8 cellular contexts compared by ENCODE assay signal in the genomic region with DNA sequence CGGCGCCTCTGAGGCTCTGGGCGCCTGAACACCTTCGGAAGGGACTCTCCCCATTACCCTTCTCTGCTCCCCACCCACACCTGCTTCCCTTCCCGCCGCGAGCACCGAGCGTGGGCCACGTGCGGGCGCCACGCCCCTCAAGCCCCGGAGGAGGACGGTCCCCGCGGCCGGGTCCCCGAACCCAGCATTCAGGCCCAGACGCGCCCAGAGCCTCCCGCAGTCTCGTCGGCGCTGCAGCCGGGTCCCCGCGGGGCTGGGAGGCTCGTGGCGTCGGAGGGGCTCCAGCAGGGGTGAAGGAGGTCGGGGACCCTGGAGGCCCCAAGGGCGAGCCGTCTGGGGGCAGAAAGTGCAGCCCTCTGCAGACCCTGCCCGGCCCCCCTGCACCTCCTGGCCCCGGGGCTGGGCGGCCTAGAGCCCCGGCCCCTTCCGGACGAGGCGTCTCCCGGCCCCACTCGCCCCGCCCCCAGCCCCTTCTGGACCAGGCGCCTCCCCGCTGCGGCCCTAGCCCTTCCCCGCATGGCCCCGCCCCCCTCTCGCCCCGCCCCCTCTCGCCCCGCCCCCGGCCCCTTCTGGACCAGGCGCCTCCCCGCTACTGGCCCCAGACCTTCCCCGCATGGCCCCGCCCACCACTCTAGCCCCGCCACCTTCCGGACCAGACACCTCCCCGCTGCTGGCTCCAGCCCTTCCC. TPM values are rescaled to one million over a fixed set of nuclear protein-coding genes. Genes with fewer than 3 reads are reported as not detected.
A peak's percentile ranks its signal among the peaks of the same experiment; 100 is the strongest.
DNase-seq lines count a peak whose midpoint lies in the region; FAIRE-seq and TF ChIP-seq lines count a peak whose summit lies in the region.

No MANE protein-coding gene starts in this region.

- H3K36me3 ChIP-seq in HEK293 (ENCODE audit: control insufficient read depth in 2 of 2, insufficient read depth in 1 of 2, low read length in 2 of 2) (no peaks in the 10 kb centered on the region), kidney (ENCODE audit: control insufficient read depth in 1 of 2, insufficient read depth in 2 of 2, low read length in 2 of 2) (no peaks in the 10 kb centered on the region)

- H3K27ac ChIP-seq in HEK293 (ENCODE audit: extremely low read depth, low read depth, low read length) (peak overlapping the region; percentile 37; the same call in 1 of the 2 replicates), caudate nucleus (ENCODE audit: low read depth, low read length) (no peak overlapping the region), kidney (ENCODE audit: low read depth in 2 of 2, low read length in 2 of 2) (no peak overlapping the region)

- H3K4me1 ChIP-seq in HEK293 (ENCODE audit: control insufficient read depth, insufficient read depth, low read length) (no peaks in the 10 kb centered on the region), kidney (ENCODE audit: control insufficient read depth in 1 of 2, insufficient read depth in 1 of 2, low read depth in 1 of 2, low read length in 2 of 2) (peaks cover 12 to 29% of the 10 kb centered on the region in 2 donors)

- no peaks in the 10 kb centered on the region for H3K9me3 ChIP-seq in HEK293 (ENCODE audit: control insufficient read depth, insufficient read depth, low read depth, low read length)
- no peaks in the 10 kb centered on the region for H3K9me3 ChIP-seq in kidney (ENCODE audit: control insufficient read depth in 1 of 2, low read length in 2 of 2)

- DNase-seq in ELR (ENCODE audit: low read depth) (peak; percentile 66), NCI-H1417 treated with DMSO at 0.1 percent for 48 hours (lab: John Stamatoyannopoulos, UW) (peak; percentile 12), caudate nucleus (lab: John Stamatoyannopoulos, UW) (peak in 40 of 61 donors; percentile 6 to 82 (median 44)), kidney (peak; percentile 97), H4 (ENCODE audit: low spot score) (no peak)
- peak; percentile 82 to 85 (median 84) for DNase-seq in activated CD4-positive, CD25-positive, alpha-beta regulatory T cell (lab: John Stamatoyannopoulos, UW)
- DNase-seq in stimulated activated CD4-positive, alpha-beta T cell treated with anti-CD3 and anti-CD28 coated beads, Interleukin-1b, Interleukin-23, amount 100 ng/mL, for 24 hours (ENCODE audit: low read depth in 4 of 4, low spot score in 1 of 4): peak; percentile 61 to 91 (median 72)

- CTCF ChIA-PET in HEK293 (lab: Yijun Ruan, JAX): interaction anchor here (0.6 kb wide), 1 partner anchor 10 kb away, joined by 5 read pairs; no protein-coding TSS in a partner anchor

- POLR2A ChIA-PET in HEK293 (lab: Yijun Ruan, JAX): no interaction called here

- peak overlapping the region; percentile 49 for H3K4me3 ChIP-seq in HEK293 (ENCODE audit: low read depth, low read length)
- peak overlapping the region in 1 of 2 donors; percentile 55 for H3K4me3 ChIP-seq in kidney (ENCODE audit: low read length in 2 of 2)

- TF ChIP-seq CTCF in HEK293 (tag by site-specific recombination; IDR thresholded peaks at IDR 0.05) (no peak), kidney (IDR thresholded peaks at IDR 0.05; ENCODE audit: borderline replicate concordance, extremely low read depth, insufficient read depth) (no peak)

- no peak overlapping the region for H3K9ac ChIP-seq in kidney (ENCODE audit: low read length in 2 of 2)

- no peak for FAIRE-seq in kidney (lab: Jason Lieb, UNC)

- intact Hi-C loops in kidney (cut with DNase I): no loop called here

TF ChIP-seq in HEK293, 187 proteins besides CTCF, POLR2A, EP300 and RAD21 (continues in another document):
- TF ChIP-seq ZBTB8A (tag by site-specific recombination; IDR thresholded peaks at IDR 0.05) (peak; percentile 55; the same call in 1 of the 2 replicates), ZIC2 (tag by site-specific recombination; IDR thresholded peaks at IDR 0.05) (peak; percentile 68), ZBTB20 (tag by site-specific recombination; IDR thresholded peaks at IDR 0.05) (peak; percentile 100), GLI2 (tag by site-specific recombination; IDR thresholded peaks at IDR 0.05; ENCODE audit: borderline replicate concordance, low read depth) (no peak), ZSCAN30 (tag by site-specific recombination; IDR thresholded peaks at IDR 0.05) (no peak), ZNF391 (tag by site-specific recombination; IDR thresholded peaks at IDR 0.05; ENCODE audit: borderline replicate concordance, low read depth) (0 out of 2 replicates have a peak, but pooled peaks have one; percentile 30), ZBTB17 (tag by site-specific recombination; IDR thresholded peaks at IDR 0.05) (no peak), SP7 (tag by site-specific recombination; IDR thresholded peaks at IDR 0.05) (peak; percentile 52), ZFHX2 (tag by site-specific recombination; conservative IDR thresholded peaks at IDR 0.05) (peak; percentile 89), KLF10 (tag by site-specific recombination; IDR thresholded peaks at IDR 0.05) (peak; percentile 27; the same call in 1 of the 2 replicates), KLF9 (tag by site-specific recombination; IDR thresholded peaks at IDR 0.05; ENCODE audit: low read depth) (peak; percentile 82), ZBTB48 (tag by site-specific recombination; IDR thresholded peaks at IDR 0.05) (peak; percentile 79), ZNF155 (tag by site-specific recombination; IDR thresholded peaks at IDR 0.05) (no peak), TRIM28 (IDR thresholded peaks at IDR 0.05; ENCODE audit: borderline replicate concordance, low read length) (no peak)
- TF ChIP-seq, protein P1, sequence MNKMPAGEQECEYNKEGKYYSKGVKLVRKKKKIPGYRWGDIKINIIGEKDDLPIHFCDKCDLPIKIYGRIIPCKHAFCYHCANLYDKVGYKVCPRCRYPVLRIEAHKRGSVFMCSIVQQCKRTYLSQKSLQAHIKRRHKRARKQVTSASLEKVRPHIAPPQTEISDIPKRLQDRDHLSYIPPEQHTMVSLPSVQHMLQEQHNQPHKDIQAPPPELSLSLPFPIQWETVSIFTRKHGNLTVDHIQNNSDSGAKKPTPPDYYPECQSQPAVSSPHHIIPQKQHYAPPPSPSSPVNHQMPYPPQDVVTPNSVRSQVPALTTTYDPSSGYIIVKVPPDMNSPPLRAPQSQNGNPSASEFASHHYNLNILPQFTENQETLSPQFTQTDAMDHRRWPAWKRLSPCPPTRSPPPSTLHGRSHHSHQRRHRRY (tag by site-specific recombination; IDR thresholded peaks at IDR 0.05): no peak
- TF ChIP-seq, protein P2, sequence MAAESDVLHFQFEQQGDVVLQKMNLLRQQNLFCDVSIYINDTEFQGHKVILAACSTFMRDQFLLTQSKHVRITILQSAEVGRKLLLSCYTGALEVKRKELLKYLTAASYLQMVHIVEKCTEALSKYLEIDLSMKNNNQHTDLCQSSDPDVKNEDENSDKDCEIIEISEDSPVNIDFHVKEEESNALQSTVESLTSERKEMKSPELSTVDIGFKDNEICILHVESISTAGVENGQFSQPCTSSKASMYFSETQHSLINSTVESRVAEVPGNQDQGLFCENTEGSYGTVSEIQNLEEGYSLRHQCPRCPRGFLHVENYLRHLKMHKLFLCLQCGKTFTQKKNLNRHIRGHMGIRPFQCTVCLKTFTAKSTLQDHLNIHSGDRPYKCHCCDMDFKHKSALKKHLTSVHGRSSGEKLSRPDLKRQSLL (tag by site-specific recombination; IDR thresholded peaks at IDR 0.05): 0 out of 2 replicates have a peak, but pooled peaks have one; percentile 48
- TF ChIP-seq, protein P3, sequence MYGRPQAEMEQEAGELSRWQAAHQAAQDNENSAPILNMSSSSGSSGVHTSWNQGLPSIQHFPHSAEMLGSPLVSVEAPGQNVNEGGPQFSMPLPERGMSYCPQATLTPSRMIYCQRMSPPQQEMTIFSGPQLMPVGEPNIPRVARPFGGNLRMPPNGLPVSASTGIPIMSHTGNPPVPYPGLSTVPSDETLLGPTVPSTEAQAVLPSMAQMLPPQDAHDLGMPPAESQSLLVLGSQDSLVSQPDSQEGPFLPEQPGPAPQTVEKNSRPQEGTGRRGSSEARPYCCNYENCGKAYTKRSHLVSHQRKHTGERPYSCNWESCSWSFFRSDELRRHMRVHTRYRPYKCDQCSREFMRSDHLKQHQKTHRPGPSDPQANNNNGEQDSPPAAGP (tag by site-specific recombination; IDR thresholded peaks at IDR 0.05): peak; percentile 55; the same call in 1 of the 2 replicates
- TF ChIP-seq, protein P4, sequence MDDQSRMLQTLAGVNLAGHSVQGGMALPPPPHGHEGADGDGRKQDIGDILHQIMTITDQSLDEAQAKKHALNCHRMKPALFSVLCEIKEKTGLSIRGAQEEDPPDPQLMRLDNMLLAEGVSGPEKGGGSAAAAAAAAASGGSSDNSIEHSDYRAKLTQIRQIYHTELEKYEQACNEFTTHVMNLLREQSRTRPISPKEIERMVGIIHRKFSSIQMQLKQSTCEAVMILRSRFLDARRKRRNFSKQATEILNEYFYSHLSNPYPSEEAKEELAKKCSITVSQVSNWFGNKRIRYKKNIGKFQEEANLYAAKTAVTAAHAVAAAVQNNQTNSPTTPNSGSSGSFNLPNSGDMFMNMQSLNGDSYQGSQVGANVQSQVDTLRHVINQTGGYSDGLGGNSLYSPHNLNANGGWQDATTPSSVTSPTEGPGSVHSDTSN (CRISPR knock-in tag; IDR thresholded peaks at IDR 0.05): peak; percentile 45; the same call in 1 of the 2 replicates
- TF ChIP-seq, protein P5, sequence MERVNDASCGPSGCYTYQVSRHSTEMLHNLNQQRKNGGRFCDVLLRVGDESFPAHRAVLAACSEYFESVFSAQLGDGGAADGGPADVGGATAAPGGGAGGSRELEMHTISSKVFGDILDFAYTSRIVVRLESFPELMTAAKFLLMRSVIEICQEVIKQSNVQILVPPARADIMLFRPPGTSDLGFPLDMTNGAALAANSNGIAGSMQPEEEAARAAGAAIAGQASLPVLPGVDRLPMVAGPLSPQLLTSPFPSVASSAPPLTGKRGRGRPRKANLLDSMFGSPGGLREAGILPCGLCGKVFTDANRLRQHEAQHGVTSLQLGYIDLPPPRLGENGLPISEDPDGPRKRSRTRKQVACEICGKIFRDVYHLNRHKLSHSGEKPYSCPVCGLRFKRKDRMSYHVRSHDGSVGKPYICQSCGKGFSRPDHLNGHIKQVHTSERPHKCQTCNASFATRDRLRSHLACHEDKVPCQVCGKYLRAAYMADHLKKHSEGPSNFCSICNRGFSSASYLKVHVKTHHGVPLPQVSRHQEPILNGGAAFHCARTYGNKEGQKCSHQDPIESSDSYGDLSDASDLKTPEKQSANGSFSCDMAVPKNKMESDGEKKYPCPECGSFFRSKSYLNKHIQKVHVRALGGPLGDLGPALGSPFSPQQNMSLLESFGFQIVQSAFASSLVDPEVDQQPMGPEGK (tag by site-specific recombination; IDR thresholded peaks at IDR 0.05): peak; percentile 38

RNA-seq across cellular contexts. Expression of a gene that starts 0.4 kb away (rescaled TPM):
- 7.0 TPM for total RNA-seq in kidney
- polyA plus RNA-seq in kidney (ENCODE audit: insufficient read depth, low read depth, low replicate concordance): 49.5 TPM
- total RNA-seq in H4 (2014; rRNA removed; shearing (Covaris generic)): not detected in 2 replicates

RNA-seq across cellular contexts. Expression of a gene that starts 19.9 kb away (rescaled TPM):
- total RNA-seq in kidney: not detected
- not detected for polyA plus RNA-seq in kidney (ENCODE audit: insufficient read depth, low read depth, low replicate concordance)
- not detected in 2 replicates for total RNA-seq in H4 (2014; rRNA removed; shearing (Covaris generic))

RNA-seq across cellular contexts. Expression of a gene that starts 24.1 kb away (rescaled TPM):
- 42.4 TPM for total RNA-seq in kidney
- 28.8 TPM for polyA plus RNA-seq in kidney (ENCODE audit: insufficient read depth, low read depth, low replicate concordance)
- 17.3 and 20.9 TPM in 2 replicates for total RNA-seq in H4 (2014; rRNA removed; shearing (Covaris generic))
